In the genomic region with DNA sequence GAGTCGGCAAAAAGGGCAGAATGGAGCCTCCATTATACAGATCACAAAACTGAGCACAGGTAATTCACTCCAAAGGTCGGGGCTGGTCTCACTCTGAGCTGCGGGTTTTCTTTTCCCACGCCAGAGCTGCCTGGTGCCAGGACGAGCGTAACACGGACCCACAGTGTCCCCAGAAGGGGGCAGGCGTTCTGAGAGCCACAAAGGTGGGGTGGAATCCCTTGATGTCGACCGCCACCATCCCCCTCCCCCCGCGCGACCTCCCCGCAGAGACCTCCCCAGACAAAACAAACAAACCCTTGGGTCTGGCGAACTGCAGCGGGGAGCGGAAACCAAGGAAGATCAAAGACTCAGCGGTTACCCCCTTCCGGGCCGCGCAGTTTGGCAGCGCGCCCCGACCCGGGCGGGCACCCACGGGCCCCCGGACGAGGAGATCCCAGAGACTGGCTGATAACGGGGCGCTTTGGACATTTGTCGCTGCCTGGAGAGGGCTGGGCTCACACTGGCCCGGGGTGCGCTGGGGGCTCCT, we compare ENCODE assay signal across 1 cellular context.
TF ChIP-seq lines count a peak whose summit lies in the region.

No MANE protein-coding gene starts in this region.

TF ChIP-seq in endothelial cell of umbilical vein, 7 proteins besides CTCF, POLR2A, EP300 and RAD21:
- TF ChIP-seq, protein P1, sequence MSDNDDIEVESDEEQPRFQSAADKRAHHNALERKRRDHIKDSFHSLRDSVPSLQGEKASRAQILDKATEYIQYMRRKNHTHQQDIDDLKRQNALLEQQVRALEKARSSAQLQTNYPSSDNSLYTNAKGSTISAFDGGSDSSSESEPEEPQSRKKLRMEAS (IDR thresholded peaks at IDR 0.05; ENCODE audit: insufficient read depth, insufficient read length): no peak
- TF ChIP-seq EZH2 (IDR thresholded peaks at IDR 0.05; ENCODE audit: borderline replicate concordance, low read depth, low read length, severe bottlenecking): no peak
